Comparison of ENCODE assay signal across 19 cellular contexts in the genomic region with DNA sequence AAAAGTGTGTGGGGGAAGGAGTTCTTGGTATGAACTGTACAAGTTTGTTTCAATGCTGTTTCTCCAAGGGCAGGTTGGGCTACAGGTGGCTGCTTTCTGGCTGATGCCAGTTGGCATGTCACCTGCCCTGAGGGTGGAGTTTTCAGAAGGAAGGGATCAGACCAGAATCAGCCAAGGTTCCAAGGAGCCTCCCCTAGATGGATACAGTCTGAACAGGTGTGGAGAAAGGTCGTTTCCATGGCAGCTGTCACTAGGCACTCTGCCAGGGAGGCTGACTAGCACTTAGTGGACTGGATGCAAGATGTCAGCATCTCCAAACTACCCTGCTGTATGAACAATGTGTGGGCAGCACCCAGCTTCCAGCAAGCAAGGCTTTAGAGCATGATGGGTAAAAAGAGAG.
A peak's percentile ranks its signal among the peaks of the same experiment; 100 is the strongest.
DNase-seq lines count a peak whose midpoint lies in the region; FAIRE-seq and TF ChIP-seq lines count a peak whose summit lies in the region.
"Had no signal": no experiment of that assay in that cellular context is flagged by ENCODE, and none has a peak within 500 bp of the region (broad histone marks: within the 10 kb centered on the region; RNA-seq: fewer than 3 reads in every experiment).

No MANE protein-coding gene starts in this region.

- no peak for FAIRE-seq in small intestine (lab: Jason Lieb, UNC)
- FAIRE-seq: HepG2, islet of Langerhans had no signal

- peaks cover 31% of the 10 kb centered on the region for H3K9me3 ChIP-seq in OCI-LY7 (ENCODE audit: low read length)
- H3K9me3 ChIP-seq in small intestine (ENCODE audit: control insufficient read depth, low read depth): peaks cover 1% of the 10 kb centered on the region

- H2AFZ ChIP-seq in OCI-LY7 (ENCODE audit: low read length): peak overlapping the region; percentile 73; the same call in 1 of the 2 replicates

- TF ChIP-seq CTCF in OCI-LY7 (conservative IDR thresholded peaks at IDR 0.05; ENCODE audit: low read length): no peak

- intact Hi-C loops in OCI-LY7 (cut with micrococcal nuclease; ENCODE audit: unreplicated experiment): no loop called here

- H3K27ac ChIP-seq in OCI-LY7 (ENCODE audit: low read depth, low read length, poor library complexity, severe bottlenecking) (peak overlapping the region; percentile 71), small intestine (ENCODE audit: low read depth in 1 of 2, low read length in 1 of 2) (no peak overlapping the region)
- H3K27ac ChIP-seq: brain microvascular endothelial cell, dorsolateral prefrontal cortex, tibial nerve had no signal

- POLR2A ChIA-PET in OCI-LY7 (lab: Charles Lee): interaction anchor here (0.8 to 1.1 kb wide), 4 partner anchors 11 to 16 kb away, joined by 3 read pairs; no protein-coding TSS in a partner anchor

- CTCF ChIA-PET in OCI-LY7 (lab: Charles Lee; ENCODE audit: unreplicated experiment): no interaction called here

- H3K79me2 ChIP-seq in OCI-LY7 (ENCODE audit: insufficient read depth, low read depth, low read length): no peaks in the 10 kb centered on the region

- no TSS peak for BruUV-seq in OCI-LY7 (replicated peaks; lab: Mats Ljungman, UMichigan)

- H3K36me3 ChIP-seq in OCI-LY7 (ENCODE audit: insufficient read depth, low read length) (peaks cover 13% of the 10 kb centered on the region), small intestine (ENCODE audit: control insufficient read depth in 2 of 2, insufficient read depth in 2 of 2, low read length in 2 of 2) (no peaks in the 10 kb centered on the region)
- H3K36me3 ChIP-seq: brain microvascular endothelial cell, tibial nerve had no signal

- WGBS in small intestine, 3 donors: 0 to 51% (median 21%) methylated on average over 1 of the region's 1 CpG

- H3K4me1 ChIP-seq in OCI-LY7 (ENCODE audit: insufficient read depth, low read length, poor library complexity, severe bottlenecking) (peaks cover 72% of the 10 kb centered on the region), small intestine (ENCODE audit: control insufficient read depth in 2 of 2, insufficient read depth in 1 of 2, low read depth in 1 of 2, low read length in 1 of 2) (no peaks in the 10 kb centered on the region)
- H3K4me1 ChIP-seq: tibial nerve had no signal

- no peaks in the 10 kb centered on the region for H4K20me1 ChIP-seq in OCI-LY7 (ENCODE audit: insufficient read depth, low read length)

- H3K9me2 ChIP-seq in OCI-LY7 (ENCODE audit: insufficient read depth, low read length): no peaks in the 10 kb centered on the region

- DNase-seq in NCI-H2227 (lab: John Stamatoyannopoulos, UW; ENCODE audit: unreplicated experiment) (peak; percentile 36), NCI-H2227 treated with DMSO at 0.1 percent for 48 hours (lab: John Stamatoyannopoulos, UW) (no peak), NCI-H2029 treated with DMSO at 0.1 percent for 48 hours (lab: John Stamatoyannopoulos, UW) (peak; percentile 37), OCI-LY7 (ENCODE audit: low spot score) (no peak), small intestine (peak; percentile 44), iPS-NIHi7 (ENCODE audit: extremely low spot score) (no peak), iPS-NIHi11 (ENCODE audit: low spot score) (no peak), GM19238 (ENCODE audit: insufficient read length, low spot score) (no peak)
- DNase-seq: ACHN; activated CD4-positive, alpha-beta T cell treated with anti-CD3 and anti-CD28 coated beads, Interleukin-2, amount 50 U/mL, for 1 hour; activated T-cell treated with anti-CD3 and anti-CD28 coated beads, Interleukin-2, amount 50 U/mL, for 24 hours; brain microvascular endothelial cell; CD4-positive, alpha-beta memory T cell; dorsolateral prefrontal cortex; occipital lobe; stimulated activated CD4-positive, alpha-beta T cell treated with anti-CD3 and anti-CD28 coated beads, Interleukin-4, amount 100 ng/mL, for 24 hours had no signal

- H3K27me3 ChIP-seq in small intestine (ENCODE audit: control insufficient read depth in 2 of 2, insufficient read depth in 2 of 2, low read length in 2 of 2): no peaks in the 10 kb centered on the region
- H3K27me3 ChIP-seq: brain microvascular endothelial cell, tibial nerve had no signal

- no peak overlapping the region for H3K4me3 ChIP-seq in OCI-LY7 (ENCODE audit: low read depth, low read length, poor library complexity, severe bottlenecking)
- H3K4me3 ChIP-seq in small intestine (ENCODE audit: low read depth in 1 of 2, low read length in 2 of 2): no peak overlapping the region
- H3K4me3 ChIP-seq: dorsolateral prefrontal cortex, tibial nerve had no signal

- peak overlapping the region; percentile 43 for H3K4me2 ChIP-seq in OCI-LY7 (ENCODE audit: low read length)

Comparison
In these comparisons a context has a peak if more than half of its experiments do, and no peak if none do; other contexts are left out.
1. DNase-seq: peak in NCI-H2227 (single experiment), NCI-H2029 treated with DMSO at 0.1 percent for 48 hours (single experiment) and small intestine (single experiment); none in NCI-H2227 treated with DMSO at 0.1 percent for 48 hours (single experiment), OCI-LY7 (single experiment), iPS-NIHi7 (single experiment), iPS-NIHi11 (single experiment) and GM19238 (single experiment).